Comparison of ENCODE assay signal across 11 cellular contexts in genomic region chr2:64403426-64403825, GRCh38. TPM values are rescaled to one million over a fixed set of nuclear protein-coding genes. Genes with fewer than 3 reads are reported as not detected.
DNase-seq lines count a peak whose midpoint lies in the region; ATAC-seq and TF ChIP-seq lines count a peak whose summit lies in the region.
"Had no signal": no experiment of that assay in that cellular context is flagged by ENCODE, and none has a peak within 500 bp of the region (broad histone marks: within the 10 kb centered on the region; RNA-seq: fewer than 3 reads in every experiment).

No MANE protein-coding gene starts in this region.

- no peak overlapping the region for H2BK20ac ChIP-seq in H9 (ENCODE audit: low read depth, low read length, poor library complexity, severe bottlenecking)

- no peaks in the 10 kb centered on the region for H3F3A ChIP-seq in smooth muscle cell (ENCODE audit: low read depth)

- H3K27ac ChIP-seq in H9 (ENCODE audit: insufficient read length, low read depth, low read length) (peak overlapping the region; percentile 49), caudate nucleus (ENCODE audit: low read depth, low read length) (peak overlapping the region; percentile 84), lower lobe of right lung (peak overlapping the region; percentile 85), smooth muscle cell (ENCODE audit: low read depth) (no peak overlapping the region)

- H3K27ac Mint-ChIP-seq in H9: peak overlapping the region in 2 of 3 experiments; percentile 98; a peak in 5 of 7 replicates
- H3K27ac Mint-ChIP-seq: CD8-positive, alpha-beta T cell had no signal

- H3K9me3 Mint-ChIP-seq in H9: no peaks in the 10 kb centered on the region
- H3K9me3 Mint-ChIP-seq: CD8-positive, alpha-beta T cell had no signal

- no peak overlapping the region for H2BK120ac ChIP-seq in H9 (ENCODE audit: low read depth, low read length, poor library complexity, severe bottlenecking)

- no peaks in the 10 kb centered on the region for H3K27me3 ChIP-seq in H9 (ENCODE audit: insufficient read depth, low read length)
- no peaks in the 10 kb centered on the region for H3K27me3 ChIP-seq in lower lobe of right lung (ENCODE audit: low read depth)
- no peaks in the 10 kb centered on the region for H3K27me3 ChIP-seq in smooth muscle cell (ENCODE audit: low read depth)

- peaks cover 44 to 55% of the 10 kb centered on the region in 2 experiments for H3K4me1 Mint-ChIP-seq in H9

- no peak overlapping the region for H2AK5ac ChIP-seq in H9 (ENCODE audit: insufficient read length, low read length)

- H3K9me3 ChIP-seq in H9 (ENCODE audit: control insufficient read depth, low read depth, low read length) (no peaks in the 10 kb centered on the region), lower lobe of right lung (no peaks in the 10 kb centered on the region), smooth muscle cell (replicated peaks; ENCODE audit: low read depth) (no peaks in the 10 kb centered on the region)

- H3K14ac ChIP-seq in H9 (ENCODE audit: insufficient read depth, low read length): no peak overlapping the region; the same call in 1 of the 2 replicates

- no peak overlapping the region for H2BK12ac ChIP-seq in H9 (ENCODE audit: insufficient read length, low read depth, low read length)

- no peak for ATAC-seq in lower lobe of right lung
- no peak for ATAC-seq in SK-N-SH treated with all-trans-retinoic acid at 6 μM for 48 hours
- ATAC-seq: CD8-positive, alpha-beta T cell had no signal

- H3K79me1 ChIP-seq in H9 (ENCODE audit: insufficient read depth, low read depth, low read length, poor library complexity, severe bottlenecking): no peaks in the 10 kb centered on the region

- no CpG with 5 or more reads among the region's 8 CpGs for WGBS in H9 (ENCODE audit: extremely low coverage, insufficient read length, low lambda C conversion rate)
- WGBS in smooth muscle cell (ENCODE audit: low lambda C conversion rate): 86% methylated on average over 8 of the region's 8 CpGs

- H4K5ac ChIP-seq in H9 (ENCODE audit: insufficient read length, low read depth, low read length): no peak overlapping the region

- H3K56ac ChIP-seq in H9 (ENCODE audit: insufficient read length, low read depth, low read length): no peak overlapping the region

- H4K8ac ChIP-seq in H9 (replicated peaks; ENCODE audit: insufficient read length, low read depth, low read length): no peak overlapping the region

- H3K18ac ChIP-seq in H9 (ENCODE audit: insufficient read length, low read depth, low read length): no peak overlapping the region

- H3K36me3 Mint-ChIP-seq in H9 (ENCODE audit: insufficient read depth in 1 of 3, low read depth in 3 of 3): 0 out of 7 replicates have a peak, but pooled peaks cover 0 to 1% (median 0%) of the 10 kb centered on the region in 3 experiments
- H3K36me3 Mint-ChIP-seq: CD8-positive, alpha-beta T cell had no signal

- no peak overlapping the region for H3K4ac ChIP-seq in H9 (ENCODE audit: low read depth, low read length)

- H3K4me1 ChIP-seq in H9 (ENCODE audit: insufficient read depth, low read length): peaks cover 16% of the 10 kb centered on the region
- peaks cover 63% of the 10 kb centered on the region for H3K4me1 ChIP-seq in lower lobe of right lung
- peaks cover 34% of the 10 kb centered on the region for H3K4me1 ChIP-seq in smooth muscle cell (ENCODE audit: low read depth)

- intact Hi-C loops in lower lobe of right lung (cut with DNase I): no loop called here

- no peak overlapping the region for H2AFZ ChIP-seq in H9 (ENCODE audit: low read length)
- H2AFZ ChIP-seq in smooth muscle cell (ENCODE audit: low read depth): peak overlapping the region; percentile 70

- no peaks in the 10 kb centered on the region for H3K36me3 ChIP-seq in lower lobe of right lung
- no peaks in the 10 kb centered on the region for H3K36me3 ChIP-seq in smooth muscle cell (ENCODE audit: low read depth)

- TF ChIP-seq CTCF in H9 (conservative IDR thresholded peaks at IDR 0.05): no peak
- TF ChIP-seq CTCF in lower lobe of right lung (IDR thresholded peaks at IDR 0.05): no peak
- no peak for TF ChIP-seq CTCF in smooth muscle cell (IDR thresholded peaks at IDR 0.05; ENCODE audit: borderline replicate concordance, insufficient read depth, poor library complexity, severe bottlenecking)

- peak overlapping the region in 1 of 2 experiments; percentile 29; a peak in 1 of 5 replicates for H3K4me3 Mint-ChIP-seq in H9
- H3K4me3 Mint-ChIP-seq: CD8-positive, alpha-beta T cell had no signal

- no peak overlapping the region for H4K91ac ChIP-seq in H9 (ENCODE audit: insufficient read length, low read depth, low read length)

- H3K4me3 ChIP-seq in lower lobe of right lung (peak overlapping the region; percentile 7), smooth muscle cell (no peak overlapping the region)

- H3K23ac ChIP-seq in H9 (ENCODE audit: insufficient read length, low read depth, low read length): no peak overlapping the region

- H2BK15ac ChIP-seq in H9 (ENCODE audit: low read depth, low read length): no peak overlapping the region

- H3K9ac ChIP-seq in H9 (ENCODE audit: extremely low read depth, insufficient read length, low read length) (no peak overlapping the region), smooth muscle cell (ENCODE audit: low read depth) (no peak overlapping the region)

- no peaks in the 10 kb centered on the region for H3K27me3 Mint-ChIP-seq in H9 (ENCODE audit: low read depth)

- H3K4me2 ChIP-seq in H9 (ENCODE audit: insufficient read depth, insufficient read length, low read length) (no peak overlapping the region), smooth muscle cell (no peak overlapping the region)

- no peak for DNase-seq in H9
- no peak for DNase-seq in caudate nucleus (lab: John Stamatoyannopoulos, UW)
- no peak for DNase-seq in lower lobe of right lung
- DNase-seq in smooth muscle cell (lab: John Stamatoyannopoulos, UW; ENCODE audit: unreplicated experiment): no peak
- DNase-seq in NCI-H187 (lab: John Stamatoyannopoulos, UW): no peak
- DNase-seq in activated effector memory CD4-positive, alpha-beta T cell treated with Interleukin-2 at 50 U/mL for 16 hours: no peak
- no peak for DNase-seq in NCI-H2171 (lab: John Stamatoyannopoulos, UW)
- DNase-seq: activated CD8-positive, alpha-beta memory T cell treated with anti-CD3 and anti-CD28 coated beads, Interleukin-2, amount 50 U/mL, for 4 hours; CD8-positive, alpha-beta T cell; NCI-H1417 treated with DMSO at 0.1 percent for 48 hours had no signal

- H3T11ph ChIP-seq in H9 (ENCODE audit: low read length): no peak overlapping the region

- H3K79me2 ChIP-seq in H9 (ENCODE audit: insufficient read depth, low read length) (no peaks in the 10 kb centered on the region), smooth muscle cell (ENCODE audit: low read depth) (no peaks in the 10 kb centered on the region)

- H3K23me2 ChIP-seq in H9 (ENCODE audit: insufficient read length, low read depth, low read length, poor library complexity, severe bottlenecking): peaks cover 5% of the 10 kb centered on the region

- H4K20me1 ChIP-seq in H9 (ENCODE audit: control insufficient read depth, insufficient read depth, insufficient read length) (no peaks in the 10 kb centered on the region), smooth muscle cell (ENCODE audit: low read depth) (no peaks in the 10 kb centered on the region)

- H2BK5ac ChIP-seq in H9 (ENCODE audit: insufficient read length, low read length): no peak overlapping the region

TF ChIP-seq in SK-N-SH treated with all-trans-retinoic acid at 6 μM for 48 hours, 23 proteins besides CTCF, POLR2A, EP300 and RAD21 (continues in another document):
- no peak for TF ChIP-seq CSRNP3 (CRISPR knock-in tag; IDR thresholded peaks at IDR 0.05)
- TF ChIP-seq ZC3H10 (CRISPR knock-in tag; IDR thresholded peaks at IDR 0.05): no peak
- TF ChIP-seq OSR1 (CRISPR knock-in tag; IDR thresholded peaks at IDR 0.05): no peak
- no peak for TF ChIP-seq ZFP3 (CRISPR knock-in tag; IDR thresholded peaks at IDR 0.05)
- TF ChIP-seq PATZ1 (CRISPR knock-in tag; IDR thresholded peaks at IDR 0.05; ENCODE audit: borderline replicate concordance): no peak
- TF ChIP-seq ZFP30 (CRISPR knock-in tag; IDR thresholded peaks at IDR 0.05): no peak
- TF ChIP-seq SNAI2 (CRISPR knock-in tag; IDR thresholded peaks at IDR 0.05): no peak

RNA-seq across cellular contexts. Expression of gene LGALSL, which starts 50.5 kb away (rescaled TPM):
- total RNA-seq in H9 (2021) (20.4 and 23.8 TPM in 2 replicates), lower lobe of right lung (30.8 TPM), smooth muscle cell (9.4 and 13.9 TPM in 2 replicates)
- 8.1 and 9.9 TPM in 2 replicates for polyA plus RNA-seq in smooth muscle cell
